ENCODE assay signal across 22 cellular contexts in genomic region chr9:21906878-21907277, GRCh38.
"Had no signal": no experiment of that assay in that cellular context is flagged by ENCODE, and none has a peak within 500 bp of the region (broad histone marks: within the 10 kb centered on the region; RNA-seq: fewer than 3 reads in every experiment).

No MANE protein-coding gene starts in this region.

- H3K36me3 ChIP-seq: ascending aorta, pancreas, right lobe of liver, upper lobe of left lung had no signal

- H3K4me1 ChIP-seq: ascending aorta, left lung, pancreas, right lobe of liver, testis, upper lobe of left lung had no signal

- ATAC-seq: activated naive CD8-positive, alpha-beta T cell treated with anti-CD3 and anti-CD28 coated beads, Interleukin-2, amount 50 U/mL, for 24 hours; effector memory CD8-positive, alpha-beta T cell; left lung; pancreas; right lobe of liver; stimulated activated memory B cell treated with anti-CD40 and anti-IgM and Interleukin-4, amounts not matched to agents 10 μg/mL and 1 μg/mL and 100 μg/mL, for 72 hours had no signal

- H3K27me3 ChIP-seq: ascending aorta, left lung, pancreas, right lobe of liver, testis, upper lobe of left lung had no signal

- H3K27ac ChIP-seq: ascending aorta, left lung, pancreas, right lobe of liver, testis, upper lobe of left lung, VCaP had no signal

- DNase-seq: activated CD4-positive, alpha-beta T cell treated with anti-CD3 and anti-CD28 coated beads, Interleukin-2, amount 50 U/mL, for 1 hour; activated CD4-positive, CD25-positive, alpha-beta regulatory T cell treated with anti-CD3 and anti-CD28 coated beads, Interleukin-2, amount 50 U/mL, for 72 hours; activated CD8-positive, alpha-beta memory T cell treated with anti-CD3 and anti-CD28 coated beads for 24 hours; activated CD8-positive, alpha-beta memory T cell treated with anti-CD3 and anti-CD28 coated beads, Interleukin-2, amount 50 U/mL, for 48 hours; activated effector memory CD4-positive, alpha-beta T cell treated with Interleukin-2 at 50 U/mL for 16 hours; activated naive CD4-positive, alpha-beta T cell treated with anti-CD3 and anti-CD28 coated beads, Interleukin-2, amount 10 ng/mL, durations not matched to agents 7 days and 5 days; activated naive CD8-positive, alpha-beta T cell treated with anti-CD3 and anti-CD28 coated beads, Interleukin-2, amount 50 U/mL, for 24 hours; activated T-cell treated with anti-CD3 and anti-CD28 coated beads, Interleukin-2, amount 50 U/mL, for 48 hours; dermis blood vessel endothelial cell; effector memory CD8-positive, alpha-beta T cell; hypothalamus; kidney; left lung; pancreas; right lobe of liver; stimulated activated CD4-positive, alpha-beta T cell treated with anti-CD3 and anti-CD28 coated beads, Interleukin-4, amount 100 ng/mL, for 4 hours; T-helper 2 cell; testis; upper lobe of left lung had no signal

- H3K4me3 ChIP-seq: ascending aorta, left lung, pancreas, right lobe of liver, testis, upper lobe of left lung had no signal

- H3K9me3 ChIP-seq: pancreas, right lobe of liver, testis had no signal
